10 cellular contexts compared by ENCODE assay signal in genomic region chr1:226665505-226666163, GRCh38.
DNase-seq lines count a peak whose midpoint lies in the region; ATAC-seq and TF ChIP-seq lines count a peak whose summit lies in the region.
"Had no signal": no experiment of that assay in that cellular context is flagged by ENCODE, and none has a peak within 500 bp of the region (broad histone marks: within the 10 kb centered on the region; RNA-seq: fewer than 3 reads in every experiment).

No MANE protein-coding gene starts in this region.

- no peaks in the 10 kb centered on the region for H3K79me1 ChIP-seq in neuronal stem cell (ENCODE audit: low read depth, low read length)

- H3K14ac ChIP-seq in neuronal stem cell (ENCODE audit: low read length) = no peak overlapping the region

- H3K4me1 Mint-ChIP-seq in activated naive CD4-positive, alpha-beta T cell treated with anti-CD3 and anti-CD28 coated beads, Interleukin-2, amount 10 ng/mL, durations not matched to agents 7 days and 5 days = peaks cover 84% of the 10 kb centered on the region
- peaks cover 91% of the 10 kb centered on the region for H3K4me1 Mint-ChIP-seq in activated naive CD8-positive, alpha-beta T cell (ENCODE audit: low read depth)
- peaks cover under 1% of the 10 kb centered on the region for H3K4me1 Mint-ChIP-seq in stimulated activated naive CD8-positive, alpha-beta T cell treated with anti-CD3 and anti-CD28 coated beads, Interleukin-15, amount 100 ng/mL, for 72 hours

- H4K91ac ChIP-seq in neuronal stem cell (ENCODE audit: low read depth, low read length, poor library complexity) = no peak overlapping the region

- CTCF ChIA-PET in activated naive CD4-positive, alpha-beta T cell treated with anti-CD3 and anti-CD28 coated beads, Interleukin-2, amount 10 ng/mL, durations not matched to agents 7 days and 5 days (lab: Charles Lee) = interaction anchor here (1.0 to 1.1 kb wide), 2 partner anchors 22 to 219 kb away, joined by 3 to 4 read pairs; no protein-coding TSS in a partner anchor

- H3K9me3 ChIP-seq in lung (ENCODE audit: control insufficient read depth in 2 of 2, insufficient read depth in 1 of 2, low read length in 1 of 2) (no peaks in the 10 kb centered on the region), neuronal stem cell (replicated peaks in 1 of 2; ENCODE audit: control insufficient read depth in 2 of 2, insufficient read depth in 1 of 2, low read depth in 1 of 2, low read length in 2 of 2) (no peaks in the 10 kb centered on the region)

- no peak overlapping the region for H2BK5ac ChIP-seq in neuronal stem cell (ENCODE audit: low read length)

- no peak for TF ChIP-seq CTCF in lung (IDR thresholded peaks at IDR 0.05; ENCODE audit: control extremely low read depth, extremely low read depth)

- H3K4me2 ChIP-seq in neuronal stem cell (ENCODE audit: insufficient read depth, low read length, poor library complexity, severe bottlenecking) = no peak overlapping the region

- H3K27me3 ChIP-seq in lung (ENCODE audit: control insufficient read depth, insufficient read depth) = no peaks in the 10 kb centered on the region
- no peaks in the 10 kb centered on the region for H3K27me3 ChIP-seq in neuronal stem cell (ENCODE audit: control insufficient read depth in 3 of 3, insufficient read depth in 3 of 3, low read depth in 1 of 3, low read length in 3 of 3)

- H2BK12ac ChIP-seq in neuronal stem cell (ENCODE audit: low read length) = no peak overlapping the region

- H3K18ac ChIP-seq in neuronal stem cell (ENCODE audit: low read length) = no peak overlapping the region

- no peaks in the 10 kb centered on the region for H3K36me3 ChIP-seq in lung (ENCODE audit: control insufficient read depth in 2 of 2, insufficient read depth in 2 of 2, low read length in 2 of 2)
- H3K36me3 ChIP-seq in neuronal stem cell (replicated peaks in 1 of 2; ENCODE audit: control insufficient read depth in 2 of 2, insufficient read depth in 2 of 2, low read length in 2 of 2) = no peaks in the 10 kb centered on the region

- H3K4me1 ChIP-seq in lung (ENCODE audit: control insufficient read depth in 2 of 2, insufficient read depth in 2 of 2, low read length in 2 of 2) = peaks cover 15 to 51% of the 10 kb centered on the region in 2 donors
- peaks cover 26 to 30% of the 10 kb centered on the region in 2 donors for H3K4me1 ChIP-seq in neuronal stem cell (ENCODE audit: control insufficient read depth in 2 of 2, insufficient read depth in 1 of 2, low read depth in 1 of 2, low read length in 2 of 2)

- no peak overlapping the region for H4K8ac ChIP-seq in neuronal stem cell (ENCODE audit: low read depth, low read length)

- no peak overlapping the region for H2AFZ ChIP-seq in neuronal stem cell (ENCODE audit: low read length)

- 94 to 95% methylated on average over 17 of the region's 17 CpGs for WGBS in lung, 2 donors
- no CpG with 5 or more reads among the region's 17 CpGs for WGBS in neuronal stem cell (ENCODE audit: extremely low coverage in 2 of 2, insufficient read length in 2 of 2, insufficient replicate concordance in 1 of 2), 2 donors

- H3K36me3 Mint-ChIP-seq in activated naive CD4-positive, alpha-beta T cell treated with anti-CD3 and anti-CD28 coated beads, Interleukin-2, amount 10 ng/mL, durations not matched to agents 7 days and 5 days = peaks cover 40% of the 10 kb centered on the region
- peaks cover 6% of the 10 kb centered on the region for H3K36me3 Mint-ChIP-seq in activated naive CD8-positive, alpha-beta T cell

- H3K27me3 Mint-ChIP-seq in activated naive CD4-positive, alpha-beta T cell treated with anti-CD3 and anti-CD28 coated beads, Interleukin-2, amount 10 ng/mL, durations not matched to agents 7 days and 5 days = no peaks in the 10 kb centered on the region
- no peaks in the 10 kb centered on the region for H3K27me3 Mint-ChIP-seq in activated naive CD8-positive, alpha-beta T cell
- H3K27me3 Mint-ChIP-seq in stimulated activated naive CD8-positive, alpha-beta T cell treated with anti-CD3 and anti-CD28 coated beads, Interleukin-15, amount 100 ng/mL, for 72 hours = no peaks in the 10 kb centered on the region

- no peaks in the 10 kb centered on the region for H3K9me3 Mint-ChIP-seq in activated naive CD4-positive, alpha-beta T cell treated with anti-CD3 and anti-CD28 coated beads, Interleukin-2, amount 10 ng/mL, durations not matched to agents 7 days and 5 days
- H3K9me3 Mint-ChIP-seq in activated naive CD8-positive, alpha-beta T cell (ENCODE audit: low read depth) = no peaks in the 10 kb centered on the region
- no peaks in the 10 kb centered on the region for H3K9me3 Mint-ChIP-seq in stimulated activated naive CD8-positive, alpha-beta T cell treated with anti-CD3 and anti-CD28 coated beads, Interleukin-15, amount 100 ng/mL, for 72 hours

- no peak overlapping the region for H3K23ac ChIP-seq in neuronal stem cell (ENCODE audit: low read depth, low read length, poor library complexity)

- no peak overlapping the region for H2BK15ac ChIP-seq in neuronal stem cell (ENCODE audit: low read length)

- no peak overlapping the region for H2AK5ac ChIP-seq in neuronal stem cell (ENCODE audit: low read depth, low read length)

- no peak overlapping the region for H3K4me3 Mint-ChIP-seq in activated naive CD4-positive, alpha-beta T cell treated with anti-CD3 and anti-CD28 coated beads, Interleukin-2, amount 10 ng/mL, durations not matched to agents 7 days and 5 days
- peak overlapping the region; percentile 40 for H3K4me3 Mint-ChIP-seq in activated naive CD8-positive, alpha-beta T cell
- H3K4me3 Mint-ChIP-seq in stimulated activated naive CD8-positive, alpha-beta T cell treated with anti-CD3 and anti-CD28 coated beads, Interleukin-15, amount 100 ng/mL, for 72 hours = peak overlapping the region; percentile 60 to 62

- H3K4ac ChIP-seq in neuronal stem cell (ENCODE audit: low read length) = no peak overlapping the region

- H3K9ac ChIP-seq in neuronal stem cell (ENCODE audit: low read depth, low read length, poor library complexity) = no peak overlapping the region

- H3K27ac ChIP-seq in lung (ENCODE audit: low read depth in 1 of 2, low read length in 1 of 2) (peak overlapping the region; percentile 57 to 81), neuronal stem cell (replicated peaks; ENCODE audit: low read length) (no peak overlapping the region)

- no peak for DNase-seq in activated naive CD4-positive, alpha-beta T cell treated with anti-CD3 and anti-CD28 coated beads, Interleukin-2, amount 10 ng/mL, durations not matched to agents 7 days and 5 days
- DNase-seq in activated naive CD4-positive, alpha-beta T cell (lab: John Stamatoyannopoulos, UW) = no peak
- no peak for DNase-seq in lung (ENCODE audit: low spot score)
- peak in 1 of 2 donors; percentile 51 for DNase-seq in stimulated activated naive CD8-positive, alpha-beta T cell treated with anti-CD3 and anti-CD28 coated beads, Interleukin-15, amount 100 ng/mL, for 72 hours
- DNase-seq in neuronal stem cell (ENCODE audit: low spot score) = no peak
- no peak for DNase-seq in middle frontal gyrus (ENCODE audit: extremely low spot score, low spot score)
- no peak for DNase-seq in T1000 (lab: John Stamatoyannopoulos, UW)
- DNase-seq: NCI-H1092 treated with DMSO at 0.1 percent for 48 hours had no signal

- peak overlapping the region; percentile 75 for H3K27ac Mint-ChIP-seq in activated naive CD4-positive, alpha-beta T cell treated with anti-CD3 and anti-CD28 coated beads, Interleukin-2, amount 10 ng/mL, durations not matched to agents 7 days and 5 days
- peak overlapping the region; percentile 97 for H3K27ac Mint-ChIP-seq in activated naive CD8-positive, alpha-beta T cell
- peak overlapping the region; percentile 43 to 64 for H3K27ac Mint-ChIP-seq in stimulated activated naive CD8-positive, alpha-beta T cell treated with anti-CD3 and anti-CD28 coated beads, Interleukin-15, amount 100 ng/mL, for 72 hours

- H3K4me3 ChIP-seq in lung (no peak overlapping the region), neuronal stem cell (ENCODE audit: low read length in 2 of 2) (no peak overlapping the region)

- no peak for ATAC-seq in lung (ENCODE audit: insufficient read depth, low FRiP score)
- no peak for ATAC-seq in stimulated activated naive CD8-positive, alpha-beta T cell treated with anti-CD3 and anti-CD28 coated beads, Interleukin-15, amount 100 ng/mL, for 72 hours
- ATAC-seq: esophagus mucosa had no signal

- H2BK120ac ChIP-seq in neuronal stem cell (ENCODE audit: low read depth, low read length) = no peak overlapping the region
